9 cellular contexts compared by ENCODE assay signal in genomic region chr1:203408485-203409229, GRCh38. TPM values are rescaled to one million over a fixed set of nuclear protein-coding genes. Genes with fewer than 3 reads are reported as not detected.
DNase-seq lines count a peak whose midpoint lies in the region; ATAC-seq and TF ChIP-seq lines count a peak whose summit lies in the region.
"Had no signal": no experiment of that assay in that cellular context is flagged by ENCODE, and none has a peak within 500 bp of the region (broad histone marks: within the 10 kb centered on the region; RNA-seq: fewer than 3 reads in every experiment).

No MANE protein-coding gene starts in this region.

- H3K9me3 Mint-ChIP-seq in CD14-positive monocyte, result peaks cover 0 to 12% (median 4%) of the 10 kb centered on the region in 7 donors

- no peak overlapping the region for H4K12ac ChIP-seq in trophoblast cell (ENCODE audit: low read depth, low read length)

- H3K4me1 Mint-ChIP-seq in CD14-positive monocyte, result peaks cover 47% of the 10 kb centered on the region

- TF ChIP-seq CTCF in CD14-positive monocyte (IDR thresholded peaks at IDR 0.05), result no peak

- H3K4me1 ChIP-seq in adipocyte (ENCODE audit: control insufficient read depth, insufficient read depth, low read length), result peaks cover 39% of the 10 kb centered on the region
- H3K4me1 ChIP-seq in trophoblast cell (ENCODE audit: control insufficient read depth in 1 of 2, insufficient read depth in 2 of 2, low read length in 2 of 2), result peaks cover 5 to 10% of the 10 kb centered on the region in 2 experiments

- H3K4me3 ChIP-seq in adipocyte (ENCODE audit: low read length), result peak overlapping the region; percentile 10
- no peak overlapping the region for H3K4me3 ChIP-seq in trophoblast cell (ENCODE audit: low read depth, low read length)

- peaks cover 5% of the 10 kb centered on the region for H3K79me1 ChIP-seq in trophoblast cell (ENCODE audit: low read length)

- ATAC-seq in Right ventricle myocardium superior (ENCODE audit: poor library complexity), result peak; percentile 91

- H3K27me3 ChIP-seq in adipocyte (replicated peaks; ENCODE audit: control insufficient read depth, insufficient read depth, low read length) (no peaks in the 10 kb centered on the region), trophoblast cell (ENCODE audit: insufficient read depth, low read length) (no peaks in the 10 kb centered on the region)

- H2BK120ac ChIP-seq in trophoblast cell (ENCODE audit: insufficient read depth, low read length, poor library complexity), result no peak overlapping the region

- H3K79me2 ChIP-seq in trophoblast cell (ENCODE audit: control insufficient read depth, insufficient read depth, low read length, poor library complexity), result no peaks in the 10 kb centered on the region

- peaks cover 0 to 6% (median 3%) of the 10 kb centered on the region in 3 donors for H3K27me3 Mint-ChIP-seq in CD14-positive monocyte (ENCODE audit: low read depth in 3 of 3)

- no peak overlapping the region for H3K4me2 ChIP-seq in trophoblast cell (ENCODE audit: low read length)

- H3K9me3 ChIP-seq in adipocyte (ENCODE audit: control insufficient read depth, low read length) (no peaks in the 10 kb centered on the region), trophoblast cell (ENCODE audit: insufficient read depth, low read depth, low read length) (peaks cover 5% of the 10 kb centered on the region)

- no peak overlapping the region for H2AK5ac ChIP-seq in trophoblast cell (ENCODE audit: low read length)

- intact Hi-C loops in CD14-positive monocyte (cut with micrococcal nuclease), result loop anchor here in 1 of 2 donors (10.0 kb wide), 1 partner anchor 134 kb away; no protein-coding TSS in a partner anchor
- intact Hi-C loops in Right ventricle myocardium superior (cut with DNase I), result no loop called here

- H2BK5ac ChIP-seq in trophoblast cell (ENCODE audit: low read depth, low read length, poor library complexity), result no peak overlapping the region

- H3K9ac ChIP-seq in adipocyte (ENCODE audit: low read length), result peak overlapping the region; percentile 53
- no peak overlapping the region for H3K9ac ChIP-seq in trophoblast cell (ENCODE audit: low read length)

- peaks cover 2 to 4% of the 10 kb centered on the region in 2 donors for H3K36me3 Mint-ChIP-seq in CD14-positive monocyte

- H3K27ac Mint-ChIP-seq in CD14-positive monocyte, result peak overlapping the region in 4 of 7 donors; percentile 49 to 90 (median 64)

- no peak overlapping the region for H3K23ac ChIP-seq in trophoblast cell (ENCODE audit: low read length)

- H3K14ac ChIP-seq in trophoblast cell (ENCODE audit: low read length), result no peak overlapping the region

- peak overlapping the region; percentile 68 for H2BK12ac ChIP-seq in trophoblast cell (ENCODE audit: low read length)

- H4K91ac ChIP-seq in trophoblast cell (ENCODE audit: low read depth, low read length), result peak overlapping the region; percentile 30

- DNase-seq in CD14-positive monocyte (ENCODE audit: low spot score), result peak; percentile 90
- DNase-seq in adipocyte (ENCODE audit: low read depth), result peak; percentile 82
- DNase-seq in Right ventricle myocardium superior, result peak; percentile 86
- peak; percentile 22 to 49 for DNase-seq in trophoblast cell
- DNase-seq in stimulated activated CD4-positive, alpha-beta T cell treated with anti-CD3 and anti-CD28 coated beads, Interleukin-1b, Interleukin-23, amount 100 ng/mL, for 48 hours, result no peak
- no peak for DNase-seq in NCI-H510A treated with DMSO at 0.1 percent for 48 hours (lab: John Stamatoyannopoulos, UW)
- DNase-seq in cortex of kidney (lab: John Stamatoyannopoulos, UW), result no peak
- no peak for DNase-seq in COLO668 (lab: John Stamatoyannopoulos, UW; ENCODE audit: unreplicated experiment)
- DNase-seq: GF-D8 had no signal

- no peak overlapping the region for H3K4me3 Mint-ChIP-seq in CD14-positive monocyte

- no CpG with 5 or more reads among the region's 11 CpGs for WGBS in trophoblast cell (ENCODE audit: extremely low coverage, insufficient coverage, insufficient read length)

- no peak overlapping the region for H3K27ac ChIP-seq in trophoblast cell (ENCODE audit: low read depth, low read length)

- no peak overlapping the region for H2AFZ ChIP-seq in trophoblast cell (ENCODE audit: insufficient read depth, low read length, poor library complexity)

- H4K8ac ChIP-seq in trophoblast cell (ENCODE audit: low read depth, low read length), result no peak overlapping the region

- H3K36me3 ChIP-seq in adipocyte (ENCODE audit: control insufficient read depth, insufficient read depth, low read length, severe bottlenecking) (no peaks in the 10 kb centered on the region), trophoblast cell (ENCODE audit: control insufficient read depth in 1 of 2, insufficient read depth in 2 of 2, low read length in 2 of 2) (no peaks in the 10 kb centered on the region)

- H3K18ac ChIP-seq in trophoblast cell (ENCODE audit: low read length), result no peak overlapping the region

- H3K4ac ChIP-seq in trophoblast cell (ENCODE audit: low read depth, low read length), result no peak overlapping the region

RNA-seq across cellular contexts. Expression of gene FMOD, which starts 57.7 kb away (rescaled TPM):
- not detected for polyA plus RNA-seq in CD14-positive monocyte
- total RNA-seq in Right ventricle myocardium superior, result 5.9 TPM
- 0.32 and 0.34 TPM in 2 replicates for polyA plus RNA-seq in trophoblast cell (2013)

Comparison
In these comparisons a context has a peak if more than half of its experiments do, and no peak if none do; other contexts are left out.
1. DNase-seq: peak in CD14-positive monocyte (single experiment), adipocyte (single experiment), Right ventricle myocardium superior (single experiment) and trophoblast cell (2 of 2); none in stimulated activated CD4-positive, alpha-beta T cell treated with anti-CD3 and anti-CD28 coated beads, Interleukin-1b, Interleukin-23, amount 100 ng/mL, for 48 hours (single experiment), NCI-H510A treated with DMSO at 0.1 percent for 48 hours (single experiment), cortex of kidney (single experiment) and COLO668 (single experiment).